ENCODE assay signal across 8 cellular contexts in the genomic region with DNA sequence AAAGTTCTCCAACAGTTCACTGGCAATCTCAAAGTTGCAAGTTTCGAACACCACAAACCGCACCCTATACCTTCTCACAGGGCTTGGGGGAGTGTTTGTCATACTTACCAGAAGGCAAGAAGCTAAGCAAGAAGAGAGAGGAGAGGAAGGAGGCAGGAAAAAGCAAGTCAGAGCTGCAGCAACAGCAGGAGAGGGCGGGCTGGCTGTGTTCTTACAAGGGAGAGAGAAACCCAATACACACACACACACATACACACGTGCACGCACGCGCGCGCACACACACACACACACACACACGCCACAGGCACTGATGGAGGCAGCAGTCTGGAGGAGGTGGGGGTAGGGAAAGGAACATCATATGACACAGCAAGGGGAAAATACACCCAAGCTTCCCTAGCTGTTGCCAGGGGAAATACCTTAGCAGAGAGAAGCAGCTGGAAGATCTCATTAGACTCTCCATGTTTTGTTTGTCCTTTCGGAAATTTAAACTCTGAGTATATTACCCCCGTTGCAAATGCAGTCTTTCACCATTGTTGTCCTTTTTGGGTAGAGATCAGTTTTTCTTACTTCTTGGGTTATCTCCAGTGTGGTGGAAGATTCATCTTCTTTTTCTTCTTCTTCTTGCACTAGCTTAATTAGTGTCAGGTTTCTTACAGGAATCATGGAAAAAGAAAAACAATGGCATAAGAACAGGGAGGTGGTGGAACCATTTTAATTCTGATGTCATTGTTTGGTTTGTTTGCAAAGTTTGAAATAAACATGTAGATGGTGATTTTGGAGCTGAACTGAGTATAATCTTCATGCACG.
DNase-seq lines count a peak whose midpoint lies in the region; ATAC-seq lines count a peak whose summit lies in the region.

Gene TXLNB (minus strand): TSS at position 186 of the 807 bp plus-strand sequence. CDS start 3,099 bp downstream, outside the sequence.

- peak; percentile 36 for DNase-seq in DMS153 (lab: John Stamatoyannopoulos, UW)
- no peak for DNase-seq in DMS153 treated with DMSO at 0.1 percent for 48 hours (lab: John Stamatoyannopoulos, UW; ENCODE audit: unreplicated experiment)
- DNase-seq in NOMO-1 (lab: John Stamatoyannopoulos, UW; ENCODE audit: unreplicated experiment in 2 of 2), result peak; percentile 50 to 64
- peak; percentile 66 for DNase-seq in activated T-cell treated with anti-CD3 and anti-CD28 coated beads for 1 hour (ENCODE audit: low read depth)
- peak; percentile 94 for DNase-seq in fibroblast of gingiva (ENCODE audit: low read depth)
- DNase-seq in nucleus accumbens (lab: John Stamatoyannopoulos, UW), result peak in 39 of 56 donors; percentile 5 to 74 (median 38)
- peak; percentile 73 for DNase-seq in stromal cell of bone marrow (ENCODE audit: low read depth)

- peak; percentile 70 for ATAC-seq in HG02870 (IDR thresholded peaks at IDR 0.05; ENCODE audit: unreplicated experiment)
